Comparison of ENCODE assay signal across 17 cellular contexts in the genomic region with DNA sequence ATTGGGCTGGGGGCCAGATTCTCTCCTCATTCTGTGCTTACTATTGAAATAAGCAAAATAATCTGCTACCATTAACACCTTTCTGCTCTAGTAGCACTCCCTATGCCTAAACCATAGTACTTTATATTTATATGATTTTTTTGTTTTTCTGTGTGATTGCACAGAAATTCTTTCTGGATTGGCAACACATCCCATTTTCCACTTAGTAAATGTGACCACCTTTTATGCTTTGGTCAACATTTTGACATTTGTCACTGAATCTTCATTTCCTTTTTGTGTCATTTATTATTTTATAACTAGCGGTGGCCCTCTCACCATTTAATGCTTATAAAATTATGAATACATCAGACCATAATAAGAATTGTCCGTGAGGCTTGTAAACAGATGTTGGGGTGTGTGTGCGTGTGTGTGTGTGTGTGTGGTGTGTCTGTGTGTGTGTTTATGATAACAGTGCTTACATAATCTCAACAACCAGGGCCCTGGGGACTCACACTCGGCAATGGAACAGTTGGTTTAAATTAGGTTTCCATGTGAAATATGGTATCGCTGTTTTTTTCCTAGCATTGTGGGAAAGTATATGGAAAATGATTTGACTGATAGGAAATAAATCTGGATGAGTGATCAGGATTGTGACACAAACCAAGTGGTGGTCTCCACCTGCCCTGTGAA.
"Had no signal": no experiment of that assay in that cellular context is flagged by ENCODE, and none has a peak within 500 bp of the region (broad histone marks: within the 10 kb centered on the region; RNA-seq: fewer than 3 reads in every experiment).

No MANE protein-coding gene starts in this region.

- H3K27me3 ChIP-seq: breast epithelium, dorsolateral prefrontal cortex, right lobe of liver had no signal

- H3K4me3 Mint-ChIP-seq: activated naive CD8-positive, alpha-beta T cell treated with anti-CD3 and anti-CD28 coated beads, Interleukin-2, amount 10 ng/mL, durations not matched to agents 7 days and 5 days; endodermal cell; neural crest cell; T-helper 17 cell; type B pancreatic cell had no signal

- DNase-seq: activated CD4-positive, alpha-beta T cell treated with anti-CD3 and anti-CD28 coated beads for 48 hours; activated CD8-positive, alpha-beta memory T cell treated with anti-CD3 and anti-CD28 coated beads for 24 hours; activated naive CD4-positive, alpha-beta T cell; activated naive CD8-positive, alpha-beta T cell treated with anti-CD3 and anti-CD28 coated beads, Interleukin-2, amount 10 ng/mL, durations not matched to agents 7 days and 5 days; dorsolateral prefrontal cortex; endodermal cell; erythroblast; foreskin melanocyte; head of caudate nucleus; left colon; right lobe of liver; stimulated activated naive CD8-positive, alpha-beta T cell treated with anti-CD3 and anti-CD28 coated beads, Interleukin-15, Interleukin-2, amounts not matched to agents 100 U/mL and 50 U/mL, for 24 hours; T-helper 17 cell had no signal

- H3K4me3 ChIP-seq: breast epithelium, dorsolateral prefrontal cortex, prostate gland, right lobe of liver had no signal

- H3K4me1 ChIP-seq: breast epithelium, prostate gland, right lobe of liver had no signal

- H3K36me3 ChIP-seq: breast epithelium, prostate gland, right lobe of liver had no signal

- H3K36me3 Mint-ChIP-seq: activated naive CD8-positive, alpha-beta T cell treated with anti-CD3 and anti-CD28 coated beads, Interleukin-2, amount 10 ng/mL, durations not matched to agents 7 days and 5 days; type B pancreatic cell had no signal

- H3K27ac ChIP-seq: prostate gland, right lobe of liver had no signal

- H3K9me3 ChIP-seq: breast epithelium, prostate gland, right lobe of liver had no signal

- H3K27me3 Mint-ChIP-seq: type B pancreatic cell had no signal

- H3K4me1 Mint-ChIP-seq: activated naive CD8-positive, alpha-beta T cell treated with anti-CD3 and anti-CD28 coated beads, Interleukin-2, amount 10 ng/mL, durations not matched to agents 7 days and 5 days; neural crest cell; T-helper 17 cell had no signal

- ATAC-seq: left colon; right lobe of liver; stimulated activated naive CD8-positive, alpha-beta T cell treated with anti-CD3 and anti-CD28 coated beads, Interleukin-15, Interleukin-2, amounts not matched to agents 100 U/mL and 50 U/mL, for 24 hours; T-helper 17 cell had no signal

- H3K9me3 Mint-ChIP-seq: activated naive CD8-positive, alpha-beta T cell treated with anti-CD3 and anti-CD28 coated beads, Interleukin-2, amount 10 ng/mL, durations not matched to agents 7 days and 5 days; endodermal cell; neural crest cell; type B pancreatic cell had no signal

- H3K27ac Mint-ChIP-seq: activated naive CD8-positive, alpha-beta T cell treated with anti-CD3 and anti-CD28 coated beads, Interleukin-2, amount 10 ng/mL, durations not matched to agents 7 days and 5 days; endodermal cell; T-helper 17 cell; type B pancreatic cell had no signal
